Comparison of ENCODE assay signal across 11 cellular contexts in the genomic region with DNA sequence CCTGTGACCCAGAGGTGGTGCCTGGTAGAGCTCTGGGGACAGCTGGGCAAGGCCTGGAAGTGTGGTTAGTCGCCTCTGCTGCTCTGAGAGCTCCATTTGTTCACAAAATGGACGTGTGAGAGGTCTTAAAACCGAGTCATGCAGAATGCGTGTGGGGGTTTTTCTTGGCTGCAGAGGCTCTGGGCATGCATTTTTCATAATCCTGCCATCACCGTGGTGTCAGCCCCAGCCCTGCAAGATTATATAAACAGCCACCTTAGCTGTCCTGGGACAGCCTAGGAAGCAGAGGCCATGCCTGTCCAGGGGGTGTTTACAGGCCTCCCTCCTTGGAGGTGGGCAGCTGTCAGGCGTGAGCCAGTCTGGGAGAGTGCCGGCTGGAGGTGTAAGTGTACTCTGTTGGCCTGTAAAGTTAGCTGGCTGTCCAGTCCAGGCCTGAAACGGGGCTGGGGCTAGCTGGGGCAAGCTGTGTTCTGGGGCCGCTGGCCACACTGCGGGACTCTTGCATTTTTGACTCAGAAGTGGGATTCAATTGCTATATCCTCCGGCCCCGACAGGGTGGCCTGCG. TPM values are rescaled to one million over a fixed set of nuclear protein-coding genes. Genes with fewer than 3 reads are reported as not detected.
A peak's percentile ranks its signal among the peaks of the same experiment; 100 is the strongest.
DNase-seq lines count a peak whose midpoint lies in the region; ATAC-seq and TF ChIP-seq lines count a peak whose summit lies in the region.
"Had no signal": no experiment of that assay in that cellular context is flagged by ENCODE, and none has a peak within 500 bp of the region (broad histone marks: within the 10 kb centered on the region; RNA-seq: fewer than 3 reads in every experiment).

No MANE protein-coding gene starts in this region.

- peaks cover 11% of the 10 kb centered on the region for H3K27me3 Mint-ChIP-seq in activated naive CD4-positive, alpha-beta T cell treated with anti-CD3 and anti-CD28 coated beads for 36 hours (ENCODE audit: low read depth)

- H3K27me3 ChIP-seq in stomach smooth muscle (ENCODE audit: control insufficient read depth in 1 of 2, insufficient read depth in 2 of 2, low read length in 2 of 2), result peaks cover 0 to 2% of the 10 kb centered on the region in 2 donors

- DNase-seq in activated naive CD4-positive, alpha-beta T cell treated with anti-CD3 and anti-CD28 coated beads for 36 hours, result no peak
- no peak for DNase-seq in activated naive CD4-positive, alpha-beta T cell treated with anti-CD3 and anti-CD28 coated beads, Interleukin-2, amount 50 U/mL, for 16 hours
- DNase-seq in cerebellar cortex (ENCODE audit: low spot score), result peak; percentile 37
- peak in 1 of 3 donors; percentile 28 for DNase-seq in mucosa of descending colon
- no peak for DNase-seq in EL
- DNase-seq in D341Med (ENCODE audit: low spot score), result no peak
- no peak for DNase-seq in superior temporal gyrus (ENCODE audit: extremely low spot score)
- DNase-seq: foreskin fibroblast, NCI-H187 treated with DMSO at 0.1 percent for 48 hours had no signal

- H3K4me1 ChIP-seq in mucosa of descending colon (ENCODE audit: low read depth) (peaks cover 15% of the 10 kb centered on the region), stomach smooth muscle (ENCODE audit: control insufficient read depth, insufficient read depth, low read length) (peaks cover 69% of the 10 kb centered on the region)

- H3K4me3 ChIP-seq in mucosa of descending colon, result no peak overlapping the region
- H3K4me3 ChIP-seq in stomach smooth muscle (ENCODE audit: low read length in 2 of 2), result peak overlapping the region; percentile 53 to 78

- peak overlapping the region; percentile 44 to 68 for H3K9ac ChIP-seq in stomach smooth muscle (ENCODE audit: low read length in 2 of 2)

- no peaks in the 10 kb centered on the region for H3K36me3 ChIP-seq in mucosa of descending colon (ENCODE audit: low read depth)
- no peaks in the 10 kb centered on the region for H3K36me3 ChIP-seq in stomach smooth muscle (ENCODE audit: control insufficient read depth in 2 of 2, insufficient read depth in 2 of 2, low read length in 2 of 2)

- peak; percentile 6 for ATAC-seq in mucosa of descending colon

- TF ChIP-seq CTCF in mucosa of descending colon (IDR thresholded peaks at IDR 0.05), result no peak

- no peak overlapping the region for H3K27ac Mint-ChIP-seq in activated naive CD4-positive, alpha-beta T cell treated with anti-CD3 and anti-CD28 coated beads for 36 hours

- H3K9me3 ChIP-seq in mucosa of descending colon, result no peaks in the 10 kb centered on the region
- H3K9me3 ChIP-seq in stomach smooth muscle (ENCODE audit: control insufficient read depth in 2 of 2, low read length in 2 of 2), result no peaks in the 10 kb centered on the region

- intact Hi-C loops in activated naive CD4-positive, alpha-beta T cell treated with anti-CD3 and anti-CD28 coated beads for 36 hours (cut with micrococcal nuclease), result no loop called here
- intact Hi-C loops in mucosa of descending colon (cut with DNase I, micrococcal nuclease), result no loop called here

- H3K36me3 Mint-ChIP-seq in activated naive CD4-positive, alpha-beta T cell treated with anti-CD3 and anti-CD28 coated beads for 36 hours (ENCODE audit: low read depth), result no peaks in the 10 kb centered on the region

- H3K4me1 Mint-ChIP-seq in activated naive CD4-positive, alpha-beta T cell treated with anti-CD3 and anti-CD28 coated beads for 36 hours (ENCODE audit: low read depth), result peaks cover 9% of the 10 kb centered on the region

- H3K27ac ChIP-seq in stomach smooth muscle (ENCODE audit: low read length), result peak overlapping the region; percentile 80

- CTCF ChIA-PET in activated naive CD4-positive, alpha-beta T cell treated with anti-CD3 and anti-CD28 coated beads for 36 hours (lab: Charles Lee), result interaction anchor here (1.7 kb wide), 1 partner anchor 116 kb away, joined by 4 read pairs; no protein-coding TSS in a partner anchor

- no peaks in the 10 kb centered on the region for H3K9me3 Mint-ChIP-seq in activated naive CD4-positive, alpha-beta T cell treated with anti-CD3 and anti-CD28 coated beads for 36 hours

- H3K4me3 Mint-ChIP-seq in activated naive CD4-positive, alpha-beta T cell treated with anti-CD3 and anti-CD28 coated beads for 36 hours, result peak overlapping the region; percentile 47

RNA-seq across cellular contexts. Expression of gene WNK2, which starts 2.3 kb away (rescaled TPM):
- total RNA-seq in activated naive CD4-positive, alpha-beta T cell treated with anti-CD3 and anti-CD28 coated beads for 36 hours, result 1 to 10 TPM; 5.2 to 5.8 TPM
- total RNA-seq in mucosa of descending colon, result 100 to 1,000 TPM; 175 to 276 (median 201) TPM
- total RNA-seq: lung microvascular endothelial cell had no signal

RNA-seq across cellular contexts. Expression of gene NINJ1, which starts 52.2 kb away (rescaled TPM):
- 10 to 100 TPM; 93.9 to 96.9 TPM for total RNA-seq in activated naive CD4-positive, alpha-beta T cell treated with anti-CD3 and anti-CD28 coated beads for 36 hours
- total RNA-seq in mucosa of descending colon, result 10 to 100 TPM; 19.5 to 68.9 (median 23.2) TPM

Comparison
In these comparisons a context has a peak if more than half of its experiments do, and no peak if none do; other contexts are left out.
1. RNA of gene WNK2, which starts 2.3 kb away (total RNA-seq): 175 to 276 TPM in mucosa of descending colon; 5.2 to 5.8 TPM in activated naive CD4-positive, alpha-beta T cell treated with anti-CD3 and anti-CD28 coated beads for 36 hours; every median in the first group is over 10 times any median in the second.